2 cellular contexts compared by ENCODE assay signal in genomic region chr1:211978596-211978995, GRCh38.
TF ChIP-seq lines count a peak whose summit lies in the region.

No MANE protein-coding gene starts in this region.

TF ChIP-seq in HepG2, 621 proteins besides CTCF, POLR2A, EP300 and RAD21:
- TF ChIP-seq MAFK (conservative IDR thresholded peaks at IDR 0.05 in 1 of 2, IDR thresholded peaks at IDR 0.05 in 1 of 2; ENCODE audit: low read length in 2 of 2) (peak; percentile 32 to 70; a peak in 2 of 4 replicates), ZNF615 (CRISPR knock-in tag; IDR thresholded peaks at IDR 0.05; ENCODE audit: borderline replicate concordance) (no peak), MAFF (IDR thresholded peaks at IDR 0.05; ENCODE audit: low read depth, low read length) (peak; percentile 52), KDM5B (CRISPR knock-in tag; IDR thresholded peaks at IDR 0.05; ENCODE audit: borderline replicate concordance) (no peak), MIER3 (CRISPR knock-in tag; IDR thresholded peaks at IDR 0.05; ENCODE audit: borderline replicate concordance) (no peak), ZSCAN12 (CRISPR knock-in tag; IDR thresholded peaks at IDR 0.05) (no peak)
TF ChIP-seq in HepG2: peak in this region for 2.

TF ChIP-seq in IMR-90, 13 proteins besides CTCF, POLR2A, EP300 and RAD21:
- no peak for TF ChIP-seq RCOR1 (IDR thresholded peaks at IDR 0.05; ENCODE audit: insufficient replicate concordance, low read length)
- TF ChIP-seq MAFK (IDR thresholded peaks at IDR 0.05; ENCODE audit: low read depth, low read length) = peak; percentile 39; the same call in 1 of the 2 replicates
